1 cellular context compared by ENCODE assay signal in the genomic region with DNA sequence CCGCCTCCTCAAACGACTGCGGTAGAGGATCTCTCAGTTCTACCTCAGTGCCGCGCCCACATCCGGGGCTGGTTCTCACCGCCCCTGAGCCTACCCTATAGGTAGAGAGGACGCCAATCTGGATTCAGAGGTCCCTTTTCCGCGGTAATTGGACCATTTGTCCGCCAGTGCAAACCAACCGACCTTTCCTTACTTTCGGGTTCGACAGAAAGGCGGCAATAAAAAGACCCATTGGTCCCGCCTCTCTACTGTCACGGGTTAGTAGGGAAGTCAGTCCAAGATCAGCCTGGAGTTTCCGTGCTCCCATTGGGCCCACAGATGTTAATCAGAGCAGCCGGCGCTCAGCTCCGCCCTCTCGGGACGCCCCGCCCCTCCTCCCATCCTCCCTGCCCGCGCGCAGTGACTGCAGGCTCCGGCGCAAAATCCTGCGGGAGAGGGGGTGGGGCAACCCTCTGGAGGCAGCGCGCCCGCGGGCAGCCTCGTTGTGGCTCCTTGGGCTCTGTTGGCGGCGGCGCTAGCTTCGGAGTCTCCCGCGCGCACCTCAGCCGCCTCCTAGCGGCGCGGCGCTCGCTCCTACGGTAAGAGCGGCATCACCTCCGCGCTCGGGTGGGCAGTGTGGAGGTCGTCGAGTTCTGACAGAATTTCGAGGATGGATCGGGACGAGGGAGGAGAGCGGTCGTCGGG.
TF ChIP-seq lines count a peak whose summit lies in the region.

A gene (plus strand): TSS at position 380 of the 684 bp plus-strand sequence.
A gene with protein sequence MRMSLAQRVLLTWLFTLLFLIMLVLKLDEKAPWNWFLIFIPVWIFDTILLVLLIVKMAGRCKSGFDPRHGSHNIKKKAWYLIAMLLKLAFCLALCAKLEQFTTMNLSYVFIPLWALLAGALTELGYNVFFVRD (minus strand): TSS at position 41 of the 684 bp plus-strand sequence. CDS start 4,061 bp downstream, outside the sequence.

TF ChIP-seq in GM12878, 131 proteins besides CTCF, POLR2A, EP300 and RAD21 (continued from another document and continues in another):
- TF ChIP-seq, protein P1, sequence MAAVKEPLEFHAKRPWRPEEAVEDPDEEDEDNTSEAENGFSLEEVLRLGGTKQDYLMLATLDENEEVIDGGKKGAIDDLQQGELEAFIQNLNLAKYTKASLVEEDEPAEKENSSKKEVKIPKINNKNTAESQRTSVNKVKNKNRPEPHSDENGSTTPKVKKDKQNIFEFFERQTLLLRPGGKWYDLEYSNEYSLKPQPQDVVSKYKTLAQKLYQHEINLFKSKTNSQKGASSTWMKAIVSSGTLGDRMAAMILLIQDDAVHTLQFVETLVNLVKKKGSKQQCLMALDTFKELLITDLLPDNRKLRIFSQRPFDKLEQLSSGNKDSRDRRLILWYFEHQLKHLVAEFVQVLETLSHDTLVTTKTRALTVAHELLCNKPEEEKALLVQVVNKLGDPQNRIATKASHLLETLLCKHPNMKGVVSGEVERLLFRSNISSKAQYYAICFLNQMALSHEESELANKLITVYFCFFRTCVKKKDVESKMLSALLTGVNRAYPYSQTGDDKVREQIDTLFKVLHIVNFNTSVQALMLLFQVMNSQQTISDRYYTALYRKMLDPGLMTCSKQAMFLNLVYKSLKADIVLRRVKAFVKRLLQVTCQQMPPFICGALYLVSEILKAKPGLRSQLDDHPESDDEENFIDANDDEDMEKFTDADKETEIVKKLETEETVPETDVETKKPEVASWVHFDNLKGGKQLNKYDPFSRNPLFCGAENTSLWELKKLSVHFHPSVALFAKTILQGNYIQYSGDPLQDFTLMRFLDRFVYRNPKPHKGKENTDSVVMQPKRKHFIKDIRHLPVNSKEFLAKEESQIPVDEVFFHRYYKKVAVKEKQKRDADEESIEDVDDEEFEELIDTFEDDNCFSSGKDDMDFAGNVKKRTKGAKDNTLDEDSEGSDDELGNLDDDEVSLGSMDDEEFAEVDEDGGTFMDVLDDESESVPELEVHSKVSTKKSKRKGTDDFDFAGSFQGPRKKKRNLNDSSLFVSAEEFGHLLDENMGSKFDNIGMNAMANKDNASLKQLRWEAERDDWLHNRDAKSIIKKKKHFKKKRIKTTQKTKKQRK (IDR thresholded peaks at IDR 0.05; ENCODE audit: low read depth, low read length): peak; percentile 98
- TF ChIP-seq PAX8 (IDR thresholded peaks at IDR 0.05) (no peak), ZNF622 (IDR thresholded peaks at IDR 0.05) (peak; percentile 58), MYB (IDR thresholded peaks at IDR 0.05; ENCODE audit: borderline replicate concordance, low read depth, low read length) (no peak), SIX5 (IDR thresholded peaks at IDR 0.05; ENCODE audit: low read depth, low read length, severe bottlenecking) (no peak), SIN3A (IDR thresholded peaks at IDR 0.05; ENCODE audit: low read depth, low read length) (no peak), RAD51 (IDR thresholded peaks at IDR 0.05) (0 out of 2 replicates have a peak, but pooled peaks have one; percentile 0), HDAC2 (IDR thresholded peaks at IDR 0.05) (no peak), MTA2 (IDR thresholded peaks at IDR 0.05; ENCODE audit: low read depth) (no peak), HDGF (IDR thresholded peaks at IDR 0.05) (no peak), CHD4 (IDR thresholded peaks at IDR 0.05) (no peak), RB1 (IDR thresholded peaks at IDR 0.05; ENCODE audit: borderline replicate concordance) (peak; percentile 91; the same call in 1 of the 2 replicates), NRF1 (conservative IDR thresholded peaks at IDR 0.05; ENCODE audit: low read depth, low read length) (0 out of 2 replicates have a peak, but pooled peaks have one; percentile 1), ESRRA (IDR thresholded peaks at IDR 0.05; ENCODE audit: low read length) (no peak), NR2F1 (conservative IDR thresholded peaks at IDR 0.05) (no peak), SRF (IDR thresholded peaks at IDR 0.05; ENCODE audit: low read depth in 2 of 2, low read length in 2 of 2) (no peak), ZNF207 (IDR thresholded peaks at IDR 0.05; ENCODE audit: borderline replicate concordance) (no peak), SUPT20H (IDR thresholded peaks at IDR 0.05; ENCODE audit: borderline replicate concordance, control insufficient read depth, low read depth, low read length) (no peak), GABPA (IDR thresholded peaks at IDR 0.05; ENCODE audit: low read depth) (peak; percentile 89), FOXM1 (IDR thresholded peaks at IDR 0.05; ENCODE audit: low read depth, low read length) (no peak; the same call in 1 of the 2 replicates), BACH1 (IDR thresholded peaks at IDR 0.05; ENCODE audit: borderline replicate concordance) (peak; percentile 70), NR2C1 (IDR thresholded peaks at IDR 0.05) (no peak; the same call in 1 of the 2 replicates), RCOR1 (conservative IDR thresholded peaks at IDR 0.05; ENCODE audit: low read depth, low read length) (no peak), TCF3 (IDR thresholded peaks at IDR 0.05; ENCODE audit: borderline replicate concordance, insufficient read depth, low read depth, low read length) (0 out of 2 replicates have a peak, but pooled peaks have one; percentile 16), ZBED1 (IDR thresholded peaks at IDR 0.05; ENCODE audit: borderline replicate concordance) (no peak)
- TF ChIP-seq, protein P2, sequence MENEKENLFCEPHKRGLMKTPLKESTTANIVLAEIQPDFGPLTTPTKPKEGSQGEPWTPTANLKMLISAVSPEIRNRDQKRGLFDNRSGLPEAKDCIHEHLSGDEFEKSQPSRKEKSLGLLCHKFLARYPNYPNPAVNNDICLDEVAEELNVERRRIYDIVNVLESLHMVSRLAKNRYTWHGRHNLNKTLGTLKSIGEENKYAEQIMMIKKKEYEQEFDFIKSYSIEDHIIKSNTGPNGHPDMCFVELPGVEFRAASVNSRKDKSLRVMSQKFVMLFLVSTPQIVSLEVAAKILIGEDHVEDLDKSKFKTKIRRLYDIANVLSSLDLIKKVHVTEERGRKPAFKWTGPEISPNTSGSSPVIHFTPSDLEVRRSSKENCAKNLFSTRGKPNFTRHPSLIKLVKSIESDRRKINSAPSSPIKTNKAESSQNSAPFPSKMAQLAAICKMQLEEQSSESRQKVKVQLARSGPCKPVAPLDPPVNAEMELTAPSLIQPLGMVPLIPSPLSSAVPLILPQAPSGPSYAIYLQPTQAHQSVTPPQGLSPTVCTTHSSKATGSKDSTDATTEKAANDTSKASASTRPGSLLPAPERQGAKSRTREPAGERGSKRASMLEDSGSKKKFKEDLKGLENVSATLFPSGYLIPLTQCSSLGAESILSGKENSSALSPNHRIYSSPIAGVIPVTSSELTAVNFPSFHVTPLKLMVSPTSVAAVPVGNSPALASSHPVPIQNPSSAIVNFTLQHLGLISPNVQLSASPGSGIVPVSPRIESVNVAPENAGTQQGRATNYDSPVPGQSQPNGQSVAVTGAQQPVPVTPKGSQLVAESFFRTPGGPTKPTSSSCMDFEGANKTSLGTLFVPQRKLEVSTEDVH (IDR thresholded peaks at IDR 0.05; ENCODE audit: low read depth, partially characterized antibody): peak; percentile 80
- TF ChIP-seq, protein P3, sequence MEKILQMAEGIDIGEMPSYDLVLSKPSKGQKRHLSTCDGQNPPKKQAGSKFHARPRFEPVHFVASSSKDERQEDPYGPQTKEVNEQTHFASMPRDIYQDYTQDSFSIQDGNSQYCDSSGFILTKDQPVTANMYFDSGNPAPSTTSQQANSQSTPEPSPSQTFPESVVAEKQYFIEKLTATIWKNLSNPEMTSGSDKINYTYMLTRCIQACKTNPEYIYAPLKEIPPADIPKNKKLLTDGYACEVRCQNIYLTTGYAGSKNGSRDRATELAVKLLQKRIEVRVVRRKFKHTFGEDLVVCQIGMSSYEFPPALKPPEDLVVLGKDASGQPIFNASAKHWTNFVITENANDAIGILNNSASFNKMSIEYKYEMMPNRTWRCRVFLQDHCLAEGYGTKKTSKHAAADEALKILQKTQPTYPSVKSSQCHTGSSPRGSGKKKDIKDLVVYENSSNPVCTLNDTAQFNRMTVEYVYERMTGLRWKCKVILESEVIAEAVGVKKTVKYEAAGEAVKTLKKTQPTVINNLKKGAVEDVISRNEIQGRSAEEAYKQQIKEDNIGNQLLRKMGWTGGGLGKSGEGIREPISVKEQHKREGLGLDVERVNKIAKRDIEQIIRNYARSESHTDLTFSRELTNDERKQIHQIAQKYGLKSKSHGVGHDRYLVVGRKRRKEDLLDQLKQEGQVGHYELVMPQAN (conservative IDR thresholded peaks at IDR 0.05): peak; percentile 89
- TF ChIP-seq, protein P4, sequence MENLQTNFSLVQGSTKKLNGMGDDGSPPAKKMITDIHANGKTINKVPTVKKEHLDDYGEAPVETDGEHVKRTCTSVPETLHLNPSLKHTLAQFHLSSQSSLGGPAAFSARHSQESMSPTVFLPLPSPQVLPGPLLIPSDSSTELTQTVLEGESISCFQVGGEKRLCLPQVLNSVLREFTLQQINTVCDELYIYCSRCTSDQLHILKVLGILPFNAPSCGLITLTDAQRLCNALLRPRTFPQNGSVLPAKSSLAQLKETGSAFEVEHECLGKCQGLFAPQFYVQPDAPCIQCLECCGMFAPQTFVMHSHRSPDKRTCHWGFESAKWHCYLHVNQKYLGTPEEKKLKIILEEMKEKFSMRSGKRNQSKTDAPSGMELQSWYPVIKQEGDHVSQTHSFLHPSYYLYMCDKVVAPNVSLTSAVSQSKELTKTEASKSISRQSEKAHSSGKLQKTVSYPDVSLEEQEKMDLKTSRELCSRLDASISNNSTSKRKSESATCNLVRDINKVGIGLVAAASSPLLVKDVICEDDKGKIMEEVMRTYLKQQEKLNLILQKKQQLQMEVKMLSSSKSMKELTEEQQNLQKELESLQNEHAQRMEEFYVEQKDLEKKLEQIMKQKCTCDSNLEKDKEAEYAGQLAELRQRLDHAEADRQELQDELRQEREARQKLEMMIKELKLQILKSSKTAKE (IDR thresholded peaks at IDR 0.05; ENCODE audit: low read depth, poor library complexity, severe bottlenecking): peak; percentile 93
- TF ChIP-seq, protein P5, sequence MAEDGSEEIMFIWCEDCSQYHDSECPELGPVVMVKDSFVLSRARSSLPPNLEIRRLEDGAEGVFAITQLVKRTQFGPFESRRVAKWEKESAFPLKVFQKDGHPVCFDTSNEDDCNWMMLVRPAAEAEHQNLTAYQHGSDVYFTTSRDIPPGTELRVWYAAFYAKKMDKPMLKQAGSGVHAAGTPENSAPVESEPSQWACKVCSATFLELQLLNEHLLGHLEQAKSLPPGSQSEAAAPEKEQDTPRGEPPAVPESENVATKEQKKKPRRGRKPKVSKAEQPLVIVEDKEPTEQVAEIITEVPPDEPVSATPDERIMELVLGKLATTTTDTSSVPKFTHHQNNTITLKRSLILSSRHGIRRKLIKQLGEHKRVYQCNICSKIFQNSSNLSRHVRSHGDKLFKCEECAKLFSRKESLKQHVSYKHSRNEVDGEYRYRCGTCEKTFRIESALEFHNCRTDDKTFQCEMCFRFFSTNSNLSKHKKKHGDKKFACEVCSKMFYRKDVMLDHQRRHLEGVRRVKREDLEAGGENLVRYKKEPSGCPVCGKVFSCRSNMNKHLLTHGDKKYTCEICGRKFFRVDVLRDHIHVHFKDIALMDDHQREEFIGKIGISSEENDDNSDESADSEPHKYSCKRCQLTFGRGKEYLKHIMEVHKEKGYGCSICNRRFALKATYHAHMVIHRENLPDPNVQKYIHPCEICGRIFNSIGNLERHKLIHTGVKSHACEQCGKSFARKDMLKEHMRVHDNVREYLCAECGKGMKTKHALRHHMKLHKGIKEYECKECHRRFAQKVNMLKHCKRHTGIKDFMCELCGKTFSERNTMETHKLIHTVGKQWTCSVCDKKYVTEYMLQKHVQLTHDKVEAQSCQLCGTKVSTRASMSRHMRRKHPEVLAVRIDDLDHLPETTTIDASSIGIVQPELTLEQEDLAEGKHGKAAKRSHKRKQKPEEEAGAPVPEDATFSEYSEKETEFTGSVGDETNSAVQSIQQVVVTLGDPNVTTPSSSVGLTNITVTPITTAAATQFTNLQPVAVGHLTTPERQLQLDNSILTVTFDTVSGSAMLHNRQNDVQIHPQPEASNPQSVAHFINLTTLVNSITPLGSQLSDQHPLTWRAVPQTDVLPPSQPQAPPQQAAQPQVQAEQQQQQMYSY (CRISPR knock-in tag; IDR thresholded peaks at IDR 0.05): no peak
- TF ChIP-seq, protein P6, sequence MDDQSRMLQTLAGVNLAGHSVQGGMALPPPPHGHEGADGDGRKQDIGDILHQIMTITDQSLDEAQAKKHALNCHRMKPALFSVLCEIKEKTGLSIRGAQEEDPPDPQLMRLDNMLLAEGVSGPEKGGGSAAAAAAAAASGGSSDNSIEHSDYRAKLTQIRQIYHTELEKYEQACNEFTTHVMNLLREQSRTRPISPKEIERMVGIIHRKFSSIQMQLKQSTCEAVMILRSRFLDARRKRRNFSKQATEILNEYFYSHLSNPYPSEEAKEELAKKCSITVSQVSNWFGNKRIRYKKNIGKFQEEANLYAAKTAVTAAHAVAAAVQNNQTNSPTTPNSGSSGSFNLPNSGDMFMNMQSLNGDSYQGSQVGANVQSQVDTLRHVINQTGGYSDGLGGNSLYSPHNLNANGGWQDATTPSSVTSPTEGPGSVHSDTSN (IDR thresholded peaks at IDR 0.05; ENCODE audit: insufficient replicate concordance, low read depth, low read length): peak; percentile 97
- TF ChIP-seq, protein P7, sequence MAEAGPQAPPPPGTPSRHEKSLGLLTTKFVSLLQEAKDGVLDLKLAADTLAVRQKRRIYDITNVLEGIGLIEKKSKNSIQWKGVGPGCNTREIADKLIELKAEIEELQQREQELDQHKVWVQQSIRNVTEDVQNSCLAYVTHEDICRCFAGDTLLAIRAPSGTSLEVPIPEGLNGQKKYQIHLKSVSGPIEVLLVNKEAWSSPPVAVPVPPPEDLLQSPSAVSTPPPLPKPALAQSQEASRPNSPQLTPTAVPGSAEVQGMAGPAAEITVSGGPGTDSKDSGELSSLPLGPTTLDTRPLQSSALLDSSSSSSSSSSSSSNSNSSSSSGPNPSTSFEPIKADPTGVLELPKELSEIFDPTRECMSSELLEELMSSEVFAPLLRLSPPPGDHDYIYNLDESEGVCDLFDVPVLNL (IDR thresholded peaks at IDR 0.05; ENCODE audit: low read depth, low read length): no peak; the same call in 1 of the 2 replicates
- TF ChIP-seq, protein P8, sequence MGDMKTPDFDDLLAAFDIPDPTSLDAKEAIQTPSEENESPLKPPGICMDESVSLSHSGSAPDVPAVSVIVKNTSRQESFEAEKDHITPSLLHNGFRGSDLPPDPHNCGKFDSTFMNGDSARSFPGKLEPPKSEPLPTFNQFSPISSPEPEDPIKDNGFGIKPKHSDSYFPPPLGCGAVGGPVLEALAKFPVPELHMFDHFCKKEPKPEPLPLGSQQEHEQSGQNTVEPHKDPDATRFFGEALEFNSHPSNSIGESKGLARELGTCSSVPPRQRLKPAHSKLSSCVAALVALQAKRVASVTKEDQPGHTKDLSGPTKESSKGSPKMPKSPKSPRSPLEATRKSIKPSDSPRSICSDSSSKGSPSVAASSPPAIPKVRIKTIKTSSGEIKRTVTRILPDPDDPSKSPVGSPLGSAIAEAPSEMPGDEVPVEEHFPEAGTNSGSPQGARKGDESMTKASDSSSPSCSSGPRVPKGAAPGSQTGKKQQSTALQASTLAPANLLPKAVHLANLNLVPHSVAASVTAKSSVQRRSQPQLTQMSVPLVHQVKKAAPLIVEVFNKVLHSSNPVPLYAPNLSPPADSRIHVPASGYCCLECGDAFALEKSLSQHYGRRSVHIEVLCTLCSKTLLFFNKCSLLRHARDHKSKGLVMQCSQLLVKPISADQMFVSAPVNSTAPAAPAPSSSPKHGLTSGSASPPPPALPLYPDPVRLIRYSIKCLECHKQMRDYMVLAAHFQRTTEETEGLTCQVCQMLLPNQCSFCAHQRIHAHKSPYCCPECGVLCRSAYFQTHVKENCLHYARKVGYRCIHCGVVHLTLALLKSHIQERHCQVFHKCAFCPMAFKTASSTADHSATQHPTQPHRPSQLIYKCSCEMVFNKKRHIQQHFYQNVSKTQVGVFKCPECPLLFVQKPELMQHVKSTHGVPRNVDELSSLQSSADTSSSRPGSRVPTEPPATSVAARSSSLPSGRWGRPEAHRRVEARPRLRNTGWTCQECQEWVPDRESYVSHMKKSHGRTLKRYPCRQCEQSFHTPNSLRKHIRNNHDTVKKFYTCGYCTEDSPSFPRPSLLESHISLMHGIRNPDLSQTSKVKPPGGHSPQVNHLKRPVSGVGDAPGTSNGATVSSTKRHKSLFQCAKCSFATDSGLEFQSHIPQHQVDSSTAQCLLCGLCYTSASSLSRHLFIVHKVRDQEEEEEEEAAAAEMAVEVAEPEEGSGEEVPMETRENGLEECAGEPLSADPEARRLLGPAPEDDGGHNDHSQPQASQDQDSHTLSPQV (IDR thresholded peaks at IDR 0.05): no peak
